Comparison of ENCODE assay signal across 8 cellular contexts in genomic region chr15:101652783-101653430, GRCh38. TPM values are rescaled to one million over a fixed set of nuclear protein-coding genes. Genes with fewer than 3 reads are reported as not detected.
DNase-seq lines count a peak whose midpoint lies in the region; ATAC-seq lines count a peak whose summit lies in the region.

No MANE protein-coding gene starts in this region.

- H3K9ac ChIP-seq in BLaER1 treated with 17β-estradiol and CSF1 and Interleukin-3, amounts not matched to agents 10 nM and 100 nM = peak overlapping the region; percentile 90 to 97 (median 94)
- H3K9ac ChIP-seq in HUES48 (ENCODE audit: low read depth, low read length) = peak overlapping the region; percentile 77

- no peaks in the 10 kb centered on the region for H3K9me3 Mint-ChIP-seq in activated naive CD8-positive, alpha-beta T cell treated with anti-CD3 and anti-CD28 coated beads, Interleukin-2, amount 10 ng/mL, durations not matched to agents 7 days and 5 days

- peak overlapping the region; percentile 71 to 84 (median 80) for H3K4me3 ChIP-seq in BLaER1 treated with 17β-estradiol and CSF1 and Interleukin-3, amounts not matched to agents 10 nM and 100 nM
- H3K4me3 ChIP-seq in HUES48 (ENCODE audit: low read depth, low read length) (peak overlapping the region; percentile 93), iPS-11a (ENCODE audit: low read depth, low read length) (peak overlapping the region; percentile 84), skin epidermis (peak overlapping the region; percentile 52 to 99 (median 74))

- no peak for ATAC-seq in activated naive CD8-positive, alpha-beta T cell treated with anti-CD3 and anti-CD28 coated beads, Interleukin-2, amount 10 ng/mL, durations not matched to agents 7 days and 5 days (ENCODE audit: low read depth)
- no peak for ATAC-seq in activated CD4-positive, CD25-positive, alpha-beta regulatory T cell treated with anti-CD3 and anti-CD28 coated beads, Interleukin-2, amount 50 U/mL, for 24 hours

- peak overlapping the region; percentile 92 to 97 (median 95) for H3K27ac ChIP-seq in BLaER1 treated with 17β-estradiol and CSF1 and Interleukin-3, amounts not matched to agents 10 nM and 100 nM
- H3K27ac ChIP-seq in HUES48 (ENCODE audit: low read depth, low read length) = peak overlapping the region; percentile 87
- peak overlapping the region; percentile 85 to 99 (median 96) for H3K27ac ChIP-seq in skin epidermis

- DNase-seq in activated naive CD8-positive, alpha-beta T cell treated with anti-CD3 and anti-CD28 coated beads, Interleukin-2, amount 10 ng/mL, durations not matched to agents 7 days and 5 days = no peak
- DNase-seq in NK-92 (lab: John Stamatoyannopoulos, UW; ENCODE audit: unreplicated experiment) (no peak), NCI-H345 (lab: John Stamatoyannopoulos, UW) (no peak)

- peaks cover 7% of the 10 kb centered on the region for H3K36me3 Mint-ChIP-seq in activated naive CD8-positive, alpha-beta T cell treated with anti-CD3 and anti-CD28 coated beads, Interleukin-2, amount 10 ng/mL, durations not matched to agents 7 days and 5 days

- peaks cover 42 to 47% (median 46%) of the 10 kb centered on the region in 10 experiments for H3K4me1 ChIP-seq in BLaER1 treated with 17β-estradiol and CSF1 and Interleukin-3, amounts not matched to agents 10 nM and 100 nM
- H3K4me1 ChIP-seq in HUES48 (ENCODE audit: control insufficient read depth, insufficient read depth, low read length) = 0 out of 2 replicates have a peak, but pooled peaks cover 3% of the 10 kb centered on the region

- peaks cover 15 to 26% (median 20%) of the 10 kb centered on the region in 11 experiments; a peak in 21 of 22 replicates for H3K36me3 ChIP-seq in BLaER1 treated with 17β-estradiol and CSF1 and Interleukin-3, amounts not matched to agents 10 nM and 100 nM
- peaks cover 26% of the 10 kb centered on the region for H3K36me3 ChIP-seq in HUES48 (ENCODE audit: control insufficient read depth, insufficient read depth, low read length)

- no peaks in the 10 kb centered on the region for H3K27me3 ChIP-seq in BLaER1 treated with 17β-estradiol and CSF1 and Interleukin-3, amounts not matched to agents 10 nM and 100 nM
- no peaks in the 10 kb centered on the region for H3K27me3 ChIP-seq in HUES48 (ENCODE audit: control insufficient read depth, insufficient read depth, low read length)

- H3K4me2 ChIP-seq in BLaER1 treated with 17β-estradiol and CSF1 and Interleukin-3, amounts not matched to agents 10 nM and 100 nM = peak overlapping the region; percentile 82 to 100 (median 97)

- peak overlapping the region; percentile 87 for H3K4me3 Mint-ChIP-seq in activated naive CD8-positive, alpha-beta T cell treated with anti-CD3 and anti-CD28 coated beads, Interleukin-2, amount 10 ng/mL, durations not matched to agents 7 days and 5 days

- H4K20me1 ChIP-seq in BLaER1 treated with 17β-estradiol and CSF1 and Interleukin-3, amounts not matched to agents 10 nM and 100 nM = peaks cover 0 to 34% (median 18%) of the 10 kb centered on the region in 11 experiments; a peak in 11 of 22 replicates

- POLR2A ChIA-PET in activated naive CD8-positive, alpha-beta T cell treated with anti-CD3 and anti-CD28 coated beads, Interleukin-2, amount 10 ng/mL, durations not matched to agents 7 days and 5 days (lab: Charles Lee) = interaction anchor here (0.8 to 1.8 kb wide), 5 partner anchors 13 to 434 kb away, joined by 3 to 5 read pairs (median 3); partner anchors contain the start of genes SNRPA1 and TARS3

- peak overlapping the region; percentile 91 for H3K27ac Mint-ChIP-seq in activated naive CD8-positive, alpha-beta T cell treated with anti-CD3 and anti-CD28 coated beads, Interleukin-2, amount 10 ng/mL, durations not matched to agents 7 days and 5 days

- peaks cover 23% of the 10 kb centered on the region for H3K4me1 Mint-ChIP-seq in activated naive CD8-positive, alpha-beta T cell treated with anti-CD3 and anti-CD28 coated beads, Interleukin-2, amount 10 ng/mL, durations not matched to agents 7 days and 5 days

- no peaks in the 10 kb centered on the region for H3K27me3 Mint-ChIP-seq in activated naive CD8-positive, alpha-beta T cell treated with anti-CD3 and anti-CD28 coated beads, Interleukin-2, amount 10 ng/mL, durations not matched to agents 7 days and 5 days

- H3K9me3 ChIP-seq in BLaER1 treated with 17β-estradiol and CSF1 and Interleukin-3, amounts not matched to agents 10 nM and 100 nM (replicated peaks in 1 of 11) = no peaks in the 10 kb centered on the region
- H3K9me3 ChIP-seq in HUES48 (ENCODE audit: control insufficient read depth, insufficient read depth, low read length) = 0 out of 2 replicates have a peak, but pooled peaks cover 3% of the 10 kb centered on the region

RNA-seq across cellular contexts. Expression of gene TM2D3, which starts 0.7 kb away (rescaled TPM):
- 10 to 100 TPM; 42.7 to 45.8 TPM for total RNA-seq in activated naive CD8-positive, alpha-beta T cell treated with anti-CD3 and anti-CD28 coated beads, Interleukin-2, amount 10 ng/mL, durations not matched to agents 7 days and 5 days
